ENCODE assay signal across 8 cellular contexts in genomic region chr7:34675749-34676374, GRCh38. TPM values are rescaled to one million over a fixed set of nuclear protein-coding genes. Genes with fewer than 3 reads are reported as not detected.
DNase-seq lines count a peak whose midpoint lies in the region; ATAC-seq and TF ChIP-seq lines count a peak whose summit lies in the region.

No MANE protein-coding gene starts in this region.

- no peaks in the 10 kb centered on the region for H3K36me3 Mint-ChIP-seq in activated CD4-positive, alpha-beta T cell treated with anti-CD3 and anti-CD28 coated beads, Interleukin-2, amount 10 ng/mL, durations not matched to agents 24 days and 14 days (ENCODE audit: low read depth)
- no peaks in the 10 kb centered on the region for H3K36me3 Mint-ChIP-seq in neural crest cell (ENCODE audit: low read depth)
- no peaks in the 10 kb centered on the region for H3K36me3 Mint-ChIP-seq in naive thymus-derived CD4-positive, alpha-beta T cell

- 14 to 18% methylated on average over 2 of the region's 2 CpGs for WGBS in GM23248 (ENCODE audit: low coverage in 1 of 2, low lambda C conversion rate in 2 of 2, missing lambda C conversion rate in 2 of 2), 2 experiments

- H3K27me3 ChIP-seq in GM23248 (replicated peaks; ENCODE audit: insufficient read depth) = peaks cover 29% of the 10 kb centered on the region; the same call in 1 of the 2 replicates
- H3K27me3 ChIP-seq in naive thymus-derived CD4-positive, alpha-beta T cell (ENCODE audit: control insufficient read depth in 2 of 2, insufficient read depth in 2 of 2, low read length in 2 of 2) = no peaks in the 10 kb centered on the region

- no peak overlapping the region for H3K9ac ChIP-seq in GM23248

- peaks cover 8% of the 10 kb centered on the region for H3K4me1 ChIP-seq in GM23248 (ENCODE audit: insufficient read depth)
- no peaks in the 10 kb centered on the region for H3K4me1 ChIP-seq in naive thymus-derived CD4-positive, alpha-beta T cell (ENCODE audit: control insufficient read depth in 2 of 2, insufficient read depth in 2 of 2, low read length in 2 of 2)

- H4K20me1 ChIP-seq in GM23248 (ENCODE audit: insufficient read depth) = no peaks in the 10 kb centered on the region

- no peaks in the 10 kb centered on the region for H3K9me3 ChIP-seq in GM23248 (ENCODE audit: low read depth)
- H3K9me3 ChIP-seq in naive thymus-derived CD4-positive, alpha-beta T cell (ENCODE audit: control insufficient read depth in 2 of 3, low read length in 3 of 3) = no peaks in the 10 kb centered on the region

- H3K4me1 Mint-ChIP-seq in activated CD4-positive, alpha-beta T cell treated with anti-CD3 and anti-CD28 coated beads, Interleukin-2, amount 10 ng/mL, durations not matched to agents 24 days and 14 days = no peaks in the 10 kb centered on the region
- H3K4me1 Mint-ChIP-seq in neural crest cell = no peaks in the 10 kb centered on the region
- H3K4me1 Mint-ChIP-seq in naive thymus-derived CD4-positive, alpha-beta T cell = no peaks in the 10 kb centered on the region

- no peaks in the 10 kb centered on the region for H3K79me2 ChIP-seq in GM23248 (ENCODE audit: insufficient read depth)

- no peaks in the 10 kb centered on the region for H3K9me3 Mint-ChIP-seq in activated CD4-positive, alpha-beta T cell treated with anti-CD3 and anti-CD28 coated beads, Interleukin-2, amount 10 ng/mL, durations not matched to agents 24 days and 14 days
- H3K9me3 Mint-ChIP-seq in neural crest cell = no peaks in the 10 kb centered on the region
- no peaks in the 10 kb centered on the region for H3K9me3 Mint-ChIP-seq in naive thymus-derived CD4-positive, alpha-beta T cell

- no peak overlapping the region for H3K27ac ChIP-seq in GM23248
- H3K27ac ChIP-seq in naive thymus-derived CD4-positive, alpha-beta T cell (ENCODE audit: low read depth, low read length) = no peak overlapping the region

- no peak overlapping the region for H3K27ac Mint-ChIP-seq in activated CD4-positive, alpha-beta T cell treated with anti-CD3 and anti-CD28 coated beads, Interleukin-2, amount 10 ng/mL, durations not matched to agents 24 days and 14 days
- no peak overlapping the region for H3K27ac Mint-ChIP-seq in neural crest cell (ENCODE audit: unreplicated experiment)
- no peak overlapping the region for H3K27ac Mint-ChIP-seq in naive thymus-derived CD4-positive, alpha-beta T cell

- no peak for ATAC-seq in naive thymus-derived CD4-positive, alpha-beta T cell

- POLR2A ChIA-PET in naive thymus-derived CD4-positive, alpha-beta T cell (lab: Charles Lee) = no interaction called here

- peaks cover 8% of the 10 kb centered on the region for H3F3A ChIP-seq in GM23248 (ENCODE audit: insufficient read depth)

- no peak overlapping the region for H3K4me3 Mint-ChIP-seq in activated CD4-positive, alpha-beta T cell treated with anti-CD3 and anti-CD28 coated beads, Interleukin-2, amount 10 ng/mL, durations not matched to agents 24 days and 14 days
- no peak overlapping the region for H3K4me3 Mint-ChIP-seq in neural crest cell
- no peak overlapping the region for H3K4me3 Mint-ChIP-seq in naive thymus-derived CD4-positive, alpha-beta T cell

- H3K36me3 ChIP-seq in GM23248 (ENCODE audit: low read depth) = no peaks in the 10 kb centered on the region
- H3K36me3 ChIP-seq in naive thymus-derived CD4-positive, alpha-beta T cell (ENCODE audit: control insufficient read depth in 2 of 3, insufficient read depth in 3 of 3, low read length in 3 of 3) = no peaks in the 10 kb centered on the region

- TF ChIP-seq CTCF in cardiac fibroblast (IDR thresholded peaks at IDR 0.05; ENCODE audit: low read depth, low read length) (peak; percentile 57), neural crest cell (conservative IDR thresholded peaks at IDR 0.05) (peak; percentile 64)

- H3K9me2 ChIP-seq in GM23248 (ENCODE audit: insufficient read depth) = no peaks in the 10 kb centered on the region

- in situ Hi-C loops in GM23248 (cut with MboI) = no loop called here

- CTCF ChIA-PET in naive thymus-derived CD4-positive, alpha-beta T cell (lab: Charles Lee) = no interaction called here

- H3K27me3 Mint-ChIP-seq in activated CD4-positive, alpha-beta T cell treated with anti-CD3 and anti-CD28 coated beads, Interleukin-2, amount 10 ng/mL, durations not matched to agents 24 days and 14 days = no peaks in the 10 kb centered on the region
- H3K27me3 Mint-ChIP-seq in neural crest cell (ENCODE audit: low read depth) = no peaks in the 10 kb centered on the region
- peaks cover 0 to under 1% (median 0%) of the 10 kb centered on the region in 5 donors for H3K27me3 Mint-ChIP-seq in naive thymus-derived CD4-positive, alpha-beta T cell

- no peak overlapping the region for H3K4me2 ChIP-seq in GM23248 (ENCODE audit: unreplicated experiment)

- peak; percentile 67 for DNase-seq in activated CD4-positive, alpha-beta T cell treated with anti-CD3 and anti-CD28 coated beads, Interleukin-2, amount 10 ng/mL, durations not matched to agents 24 days and 14 days
- DNase-seq in activated CD4-positive, alpha-beta T cell treated with anti-CD3 and anti-CD28 coated beads, Interleukin-2, amount 50 U/mL, for 4 hours = no peak
- DNase-seq in GM23248 (peak; percentile 33), NAMALWA (ENCODE audit: low spot score) (peak; percentile 55), cardiac fibroblast (ENCODE audit: low read depth in 2 of 2) (peak; percentile 20 to 32), neural crest cell (ENCODE audit: low read depth, low spot score) (no peak), NOMO-1 treated with dmso at 0.1 percent for 144 hours (lab: John Stamatoyannopoulos, UW; ENCODE audit: unreplicated experiment) (no peak)
- DNase-seq in naive thymus-derived CD4-positive, alpha-beta T cell = no peak

- H3K4me3 ChIP-seq in GM23248 (no peak overlapping the region), cardiac fibroblast (replicated peaks in 1 of 2; ENCODE audit: low read depth in 2 of 2, low read length in 2 of 2) (no peak overlapping the region)
- no peak overlapping the region for H3K4me3 ChIP-seq in naive thymus-derived CD4-positive, alpha-beta T cell (ENCODE audit: low read length)

- H2AFZ ChIP-seq in GM23248 = no peak overlapping the region

- intact Hi-C loops in activated CD4-positive, alpha-beta T cell treated with anti-CD3 and anti-CD28 coated beads, Interleukin-2, amount 10 ng/mL, durations not matched to agents 24 days and 14 days (cut with micrococcal nuclease) = loop anchor here (5.0 kb wide), 1 partner anchor 846 kb away; no protein-coding TSS in a partner anchor
- intact Hi-C loops in naive thymus-derived CD4-positive, alpha-beta T cell (cut with micrococcal nuclease) = loop anchor here in 1 of 2 donors (5.0 kb wide), 1 partner anchor 361 kb away; the partner anchor contains the start of gene DPY19L1

RNA-seq across cellular contexts. Expression of gene NPSR1, which starts 17.8 kb away (rescaled TPM):
- not detected in 2 replicates for total RNA-seq in activated CD4-positive, alpha-beta T cell treated with anti-CD3 and anti-CD28 coated beads, Interleukin-2, amount 10 ng/mL, durations not matched to agents 24 days and 14 days
- total RNA-seq in GM23248 (2014; rRNA removed; shearing (Covaris generic)) = not detected in 2 replicates
- not detected in 2 replicates for polyA plus RNA-seq in GM23248 (2016; fragmentation: Nextera tagmentation; extraction: Ambion mirVana)
- not detected in 2 replicates for total RNA-seq in neural crest cell
- total RNA-seq in naive thymus-derived CD4-positive, alpha-beta T cell = not detected
- not detected for polyA plus RNA-seq in naive thymus-derived CD4-positive, alpha-beta T cell

Comparison
In these comparisons a context has a peak if more than half of its experiments do, and no peak if none do; other contexts are left out.
1. DNase-seq: peak in activated CD4-positive, alpha-beta T cell treated with anti-CD3 and anti-CD28 coated beads, Interleukin-2, amount 10 ng/mL, durations not matched to agents 24 days and 14 days (single experiment), GM23248 (single experiment), NAMALWA (single experiment) and cardiac fibroblast (2 of 2); none in activated CD4-positive, alpha-beta T cell treated with anti-CD3 and anti-CD28 coated beads, Interleukin-2, amount 50 U/mL, for 4 hours (0 of 2), neural crest cell (single experiment), naive thymus-derived CD4-positive, alpha-beta T cell (0 of 9) and NOMO-1 treated with dmso at 0.1 percent for 144 hours (single experiment).